ENCODE assay signal across 13 cellular contexts in the genomic region with DNA sequence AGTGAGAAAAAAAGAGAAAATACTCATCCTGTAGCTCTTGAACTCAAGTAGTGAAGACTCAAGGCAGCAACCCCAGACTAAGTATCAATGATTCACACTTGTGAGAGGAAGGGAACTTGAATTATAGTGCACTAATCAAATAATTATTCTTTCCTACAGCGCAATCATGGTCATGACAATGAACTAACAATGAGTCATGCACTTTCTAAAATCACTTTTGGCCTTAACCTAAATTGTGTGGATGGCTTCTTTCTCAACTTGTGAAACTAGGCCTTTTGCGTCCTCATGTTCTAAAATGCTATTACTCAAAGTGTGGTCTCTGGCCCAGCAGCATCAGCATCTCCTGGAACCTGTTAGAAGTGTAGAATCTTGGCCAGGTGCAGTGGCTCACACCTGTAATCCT.
DNase-seq lines count a peak whose midpoint lies in the region; ATAC-seq, FAIRE-seq and TF ChIP-seq lines count a peak whose summit lies in the region.
"Had no signal": no experiment of that assay in that cellular context is flagged by ENCODE, and none has a peak within 500 bp of the region (broad histone marks: within the 10 kb centered on the region; RNA-seq: fewer than 3 reads in every experiment).

No MANE protein-coding gene starts in this region.

- H2AFZ ChIP-seq in osteoblast (ENCODE audit: low read length) (no peak overlapping the region), MM.1S (ENCODE audit: low read length) (no peak overlapping the region)

- in situ Hi-C loops in astrocyte of the spinal cord (cut with HindIII; ENCODE audit: low sequenced_read_pairs), result no loop called here

- TF ChIP-seq CTCF in astrocyte of the spinal cord (IDR thresholded peaks at IDR 0.05; ENCODE audit: low read depth, low read length), result no peak
- no peak for TF ChIP-seq CTCF in osteoblast (IDR thresholded peaks at IDR 0.05; ENCODE audit: extremely low read depth, low read depth, low read length)
- TF ChIP-seq CTCF in kidney (IDR thresholded peaks at IDR 0.05; ENCODE audit: borderline replicate concordance, extremely low read depth, insufficient read depth), result no peak
- TF ChIP-seq CTCF in MM.1S (IDR thresholded peaks at IDR 0.05; ENCODE audit: low read length), result no peak

- no peak overlapping the region for H3K4me3 Mint-ChIP-seq in activated CD4-positive, alpha-beta T cell treated with anti-CD3 and anti-CD28 coated beads for 36 hours
- H3K4me3 Mint-ChIP-seq: B cell, immature natural killer cell, nephron progenitor cell had no signal

- peak overlapping the region; percentile 9 for H3K4me2 ChIP-seq in osteoblast (ENCODE audit: insufficient read depth, low read length)
- no peak overlapping the region for H3K4me2 ChIP-seq in MM.1S (ENCODE audit: low read depth, low read length)

- H3K4me1 ChIP-seq in osteoblast (ENCODE audit: insufficient read depth, low read length) (peaks cover 19% of the 10 kb centered on the region), kidney (ENCODE audit: control insufficient read depth in 1 of 2, insufficient read depth in 1 of 2, low read depth in 1 of 2, low read length in 2 of 2) (no peaks in the 10 kb centered on the region), MM.1S (ENCODE audit: low read length) (peaks cover 8% of the 10 kb centered on the region; the same call in 1 of the 2 replicates)
- H3K4me1 ChIP-seq: uterus had no signal

- CTCF ChIA-PET in activated CD4-positive, alpha-beta T cell treated with anti-CD3 and anti-CD28 coated beads for 36 hours (lab: Charles Lee), result interaction anchor here (0.8 to 1.4 kb wide), 2 partner anchors 13 to 103 kb away, joined by 3 to 4 read pairs; no protein-coding TSS in a partner anchor

- H3K27ac ChIP-seq in osteoblast (ENCODE audit: low read depth, low read length), result peak overlapping the region; percentile 50
- H3K27ac ChIP-seq in kidney (ENCODE audit: low read depth in 2 of 2, low read length in 2 of 2), result no peak overlapping the region
- H3K27ac ChIP-seq in MM.1S (ENCODE audit: low read length), result no peak overlapping the region
- H3K27ac ChIP-seq: uterus had no signal

- H3K36me3 Mint-ChIP-seq in activated CD4-positive, alpha-beta T cell treated with anti-CD3 and anti-CD28 coated beads for 36 hours (ENCODE audit: low read depth), result no peaks in the 10 kb centered on the region

- H3K79me2 ChIP-seq in osteoblast (ENCODE audit: insufficient read depth, low read length), result no peaks in the 10 kb centered on the region
- H3K79me2 ChIP-seq in MM.1S (ENCODE audit: low read length), result no peaks in the 10 kb centered on the region

- H3K4me1 Mint-ChIP-seq in activated CD4-positive, alpha-beta T cell treated with anti-CD3 and anti-CD28 coated beads for 36 hours, result peaks cover 20% of the 10 kb centered on the region

- peaks cover 3% of the 10 kb centered on the region for H3K9me3 Mint-ChIP-seq in activated CD4-positive, alpha-beta T cell treated with anti-CD3 and anti-CD28 coated beads for 36 hours (ENCODE audit: low read depth)
- H3K9me3 Mint-ChIP-seq: immature natural killer cell, nephron progenitor cell had no signal

- peak; percentile 35 for DNase-seq in activated CD4-positive, alpha-beta T cell treated with anti-CD3 and anti-CD28 coated beads for 36 hours
- DNase-seq in activated CD4-positive, alpha-beta T cell treated with anti-CD3 and anti-CD28 coated beads for 1 hour, result no peak
- DNase-seq in NCI-H146 (lab: John Stamatoyannopoulos, UW) (peak; percentile 26), astrocyte of the spinal cord (ENCODE audit: low read depth, low spot score) (peak; percentile 72), osteoblast (ENCODE audit: insufficient read length, low spot score, missing footprints) (peak; percentile 32), kidney (no peak), MM.1S (no peak)
- DNase-seq: activated effector memory CD4-positive, alpha-beta T cell treated with anti-CD3 and anti-CD28 coated beads, Interleukin-2, amount 50 U/mL, for 16 hours; immature natural killer cell; nephron progenitor cell; uterus had no signal

- H3K27me3 ChIP-seq in osteoblast (ENCODE audit: insufficient read depth, low read length), result no peaks in the 10 kb centered on the region
- H3K27me3 ChIP-seq in MM.1S (replicated peaks; ENCODE audit: insufficient read depth, low read length), result no peaks in the 10 kb centered on the region
- H3K27me3 ChIP-seq: uterus had no signal

- H3K27me3 Mint-ChIP-seq in activated CD4-positive, alpha-beta T cell treated with anti-CD3 and anti-CD28 coated beads for 36 hours, result no peaks in the 10 kb centered on the region
- H3K27me3 Mint-ChIP-seq: B cell had no signal

- H3K27ac Mint-ChIP-seq in activated CD4-positive, alpha-beta T cell treated with anti-CD3 and anti-CD28 coated beads for 36 hours, result peak overlapping the region; percentile 77
- H3K27ac Mint-ChIP-seq: B cell, immature natural killer cell, nephron progenitor cell had no signal

- FAIRE-seq in kidney (lab: Jason Lieb, UNC), result no peak

- no peaks in the 10 kb centered on the region for H4K20me1 ChIP-seq in osteoblast (ENCODE audit: insufficient read depth, low read length)
- no peaks in the 10 kb centered on the region for H4K20me1 ChIP-seq in MM.1S (ENCODE audit: insufficient read depth, low read length)

- H3K36me3 ChIP-seq in osteoblast (ENCODE audit: insufficient read depth, low read length), result no peaks in the 10 kb centered on the region
- no peaks in the 10 kb centered on the region for H3K36me3 ChIP-seq in kidney (ENCODE audit: control insufficient read depth in 1 of 2, insufficient read depth in 2 of 2, low read length in 2 of 2)
- H3K36me3 ChIP-seq in MM.1S (replicated peaks; ENCODE audit: insufficient read depth, low read length), result no peaks in the 10 kb centered on the region
- H3K36me3 ChIP-seq: uterus had no signal

- POLR2A ChIA-PET in activated CD4-positive, alpha-beta T cell treated with anti-CD3 and anti-CD28 coated beads for 36 hours (lab: Charles Lee), result no interaction called here

- H3K9ac ChIP-seq in kidney (ENCODE audit: low read length in 2 of 2) (no peak overlapping the region), MM.1S (ENCODE audit: low read length) (no peak overlapping the region)

- H3K9me3 ChIP-seq in osteoblast (ENCODE audit: low read depth, low read length) (no peaks in the 10 kb centered on the region), kidney (ENCODE audit: control insufficient read depth in 1 of 2, low read length in 2 of 2) (no peaks in the 10 kb centered on the region), MM.1S (replicated peaks; ENCODE audit: insufficient read depth, low read length) (no peaks in the 10 kb centered on the region)
- H3K9me3 ChIP-seq: uterus had no signal

- H3K9me2 ChIP-seq in MM.1S (replicated peaks; ENCODE audit: insufficient read depth, low read length), result no peaks in the 10 kb centered on the region

- ATAC-seq in activated CD4-positive, alpha-beta T cell treated with anti-CD3 and anti-CD28 coated beads for 36 hours, result peak; percentile 93
- no peak for ATAC-seq in GM21723 (IDR thresholded peaks at IDR 0.05; ENCODE audit: unreplicated experiment)

- H3F3A ChIP-seq in MM.1S (ENCODE audit: insufficient read depth, low read length), result no peaks in the 10 kb centered on the region

- intact Hi-C loops in activated CD4-positive, alpha-beta T cell treated with anti-CD3 and anti-CD28 coated beads for 36 hours (cut with DNase I, micrococcal nuclease), result loop anchor here (1.0 to 10.0 kb wide), 3 partner anchors 106 to 339 kb away; no protein-coding TSS in a partner anchor
- intact Hi-C loops in kidney (cut with DNase I), result no loop called here

- H3K4me3 ChIP-seq in astrocyte of the spinal cord (ENCODE audit: low read depth, low read length) (no peak overlapping the region), osteoblast (ENCODE audit: insufficient read depth, low read length) (no peak overlapping the region), kidney (ENCODE audit: low read length in 2 of 2) (no peak overlapping the region), MM.1S (ENCODE audit: low read length) (no peak overlapping the region)
- H3K4me3 ChIP-seq: uterus had no signal

Comparison
In these comparisons a context has a peak if more than half of its experiments do, and no peak if none do; other contexts are left out.
1. DNase-seq: peak in activated CD4-positive, alpha-beta T cell treated with anti-CD3 and anti-CD28 coated beads for 36 hours (single experiment), NCI-H146 (single experiment), astrocyte of the spinal cord (single experiment) and osteoblast (single experiment); none in activated CD4-positive, alpha-beta T cell treated with anti-CD3 and anti-CD28 coated beads for 1 hour (single experiment), kidney (single experiment) and MM.1S (single experiment).